In genomic region chr20:58402305-58402704, GRCh38 we compare ENCODE assay signal across 23 cellular contexts. TPM values are rescaled to one million over a fixed set of nuclear protein-coding genes. Genes with fewer than 3 reads are reported as not detected.
A peak's percentile ranks its signal among the peaks of the same experiment; 100 is the strongest.
DNase-seq lines count a peak whose midpoint lies in the region; ATAC-seq and TF ChIP-seq lines count a peak whose summit lies in the region.
"Had no signal": no experiment of that assay in that cellular context is flagged by ENCODE, and none has a peak within 500 bp of the region (broad histone marks: within the 10 kb centered on the region; RNA-seq: fewer than 3 reads in every experiment).

No MANE protein-coding gene starts in this region.

- ATAC-seq in CD4-positive, CD25-positive, alpha-beta regulatory T cell (ENCODE audit: low read depth in 2 of 2): no peak
- peak; percentile 40 for ATAC-seq in RWPE2 (ENCODE audit: low read depth)
- no peak for ATAC-seq in HG02763 (IDR thresholded peaks at IDR 0.05; ENCODE audit: unreplicated experiment)
- ATAC-seq in HG02981 (IDR thresholded peaks at IDR 0.05; ENCODE audit: unreplicated experiment): no peak
- ATAC-seq: A549, lower lobe of right lung had no signal

- no peaks in the 10 kb centered on the region for H3K36me3 ChIP-seq in CD4-positive, CD25-positive, alpha-beta regulatory T cell (ENCODE audit: control insufficient read depth, insufficient read depth, low read length)
- H3K36me3 ChIP-seq in RWPE2 (ENCODE audit: low read depth): peaks cover 21% of the 10 kb centered on the region
- H3K36me3 ChIP-seq: lower lobe of right lung, Peyer's patch had no signal

- peak; percentile 30 for DNase-seq in activated CD4-positive, alpha-beta T cell treated with anti-CD3 and anti-CD28 coated beads for 48 hours
- DNase-seq in activated CD4-positive, alpha-beta T cell treated with anti-CD3 and anti-CD28 coated beads, Interleukin-2, amount 50 U/mL, for 48 hours: no peak
- DNase-seq in CD4-positive, CD25-positive, alpha-beta regulatory T cell: no peak
- no peak for DNase-seq in RWPE2 (ENCODE audit: low spot score)
- peak; percentile 75 for DNase-seq in left kidney (ENCODE audit: low read depth, low spot score)
- DNase-seq in SIG-M5 (lab: John Stamatoyannopoulos, UW): no peak
- DNase-seq: activated effector memory CD4-positive, alpha-beta T cell treated with Interleukin-2 at 50 U/mL for 16 hours; amygdala; C1 segment of cervical spinal cord; dermis blood vessel endothelial cell; foreskin fibroblast; hypothalamus; islet precursor cell; lower lobe of right lung; NCI-H1694 treated with DMSO at 0.1 percent for 48 hours; NCI-H345; Peyer's patch; small intestine had no signal

- H3K4me1 Mint-ChIP-seq in CD4-positive, CD25-positive, alpha-beta regulatory T cell: peaks cover 11 to 34% (median 27%) of the 10 kb centered on the region in 4 donors

- no peak overlapping the region for H3K4me3 Mint-ChIP-seq in CD4-positive, CD25-positive, alpha-beta regulatory T cell

- no peaks in the 10 kb centered on the region for H3K27me3 ChIP-seq in CD4-positive, CD25-positive, alpha-beta regulatory T cell (ENCODE audit: control insufficient read depth, insufficient read depth, low read length)
- H3K27me3 ChIP-seq in RWPE2 (ENCODE audit: insufficient read depth, poor library complexity, severe bottlenecking): no peaks in the 10 kb centered on the region
- H3K27me3 ChIP-seq: Peyer's patch had no signal

- no peaks in the 10 kb centered on the region for H3K9me3 ChIP-seq in CD4-positive, CD25-positive, alpha-beta regulatory T cell (ENCODE audit: control insufficient read depth in 2 of 2, low read length in 2 of 2)
- no peaks in the 10 kb centered on the region for H3K9me3 ChIP-seq in RWPE2 (ENCODE audit: severe bottlenecking)
- H3K9me3 ChIP-seq: A549, lower lobe of right lung, Peyer's patch had no signal

- H3K27ac Mint-ChIP-seq in CD4-positive, CD25-positive, alpha-beta regulatory T cell: no peak overlapping the region

- peak overlapping the region; percentile 2 for H3K27ac ChIP-seq in CD4-positive, CD25-positive, alpha-beta regulatory T cell (ENCODE audit: insufficient read depth, low read length, poor library complexity, severe bottlenecking)
- H3K27ac ChIP-seq in RWPE2 (ENCODE audit: poor library complexity, severe bottlenecking): peak overlapping the region; percentile 0
- H3K27ac ChIP-seq: A549, lower lobe of right lung, Peyer's patch, SK-N-MC, VCaP had no signal

- H3K36me3 Mint-ChIP-seq in CD4-positive, CD25-positive, alpha-beta regulatory T cell: peaks cover 6% of the 10 kb centered on the region

- no peak for TF ChIP-seq CTCF in RWPE2 (IDR thresholded peaks at IDR 0.05; ENCODE audit: poor library complexity, severe bottlenecking)

- H3K27me3 Mint-ChIP-seq in CD4-positive, CD25-positive, alpha-beta regulatory T cell: no peaks in the 10 kb centered on the region

- peaks cover 30% of the 10 kb centered on the region for H3K4me1 ChIP-seq in CD4-positive, CD25-positive, alpha-beta regulatory T cell (ENCODE audit: control insufficient read depth, insufficient read depth, low read length, poor library complexity, severe bottlenecking)
- peaks cover 42% of the 10 kb centered on the region for H3K4me1 ChIP-seq in RWPE2 (ENCODE audit: insufficient read depth, poor library complexity, severe bottlenecking)

- H3K4me3 ChIP-seq in CD4-positive, CD25-positive, alpha-beta regulatory T cell (ENCODE audit: low read depth, low read length): no peak overlapping the region
- H3K4me3 ChIP-seq in RWPE2 (ENCODE audit: severe bottlenecking): no peak overlapping the region
- H3K4me3 ChIP-seq: A549, lower lobe of right lung, Peyer's patch, SK-N-MC had no signal

- H3K9me3 Mint-ChIP-seq in CD4-positive, CD25-positive, alpha-beta regulatory T cell: no peaks in the 10 kb centered on the region

RNA-seq across cellular contexts. Expression of gene VAPB, which starts 13.3 kb away (rescaled TPM):
- 25.7 TPM for total RNA-seq in CD4-positive, CD25-positive, alpha-beta regulatory T cell
- polyA plus RNA-seq in CD4-positive, CD25-positive, alpha-beta regulatory T cell: 10 to 100 TPM; 18.9 to 25.2 (median 21.0) TPM

Comparison
In these comparisons a context has a peak if more than half of its experiments do, and no peak if none do; other contexts are left out.
1. DNase-seq: peak in activated CD4-positive, alpha-beta T cell treated with anti-CD3 and anti-CD28 coated beads for 48 hours (single experiment) and left kidney (single experiment); none in activated CD4-positive, alpha-beta T cell treated with anti-CD3 and anti-CD28 coated beads, Interleukin-2, amount 50 U/mL, for 48 hours (0 of 2), CD4-positive, CD25-positive, alpha-beta regulatory T cell (0 of 3), RWPE2 (single experiment) and SIG-M5 (single experiment).